11 cellular contexts compared by ENCODE assay signal in genomic region chr1:223504741-223505140, GRCh38.
DNase-seq lines count a peak whose midpoint lies in the region; ATAC-seq and TF ChIP-seq lines count a peak whose summit lies in the region.
"Had no signal": no experiment of that assay in that cellular context is flagged by ENCODE, and none has a peak within 500 bp of the region (broad histone marks: within the 10 kb centered on the region; RNA-seq: fewer than 3 reads in every experiment).

No MANE protein-coding gene starts in this region.

- no peak overlapping the region for H3K27ac Mint-ChIP-seq in activated CD4-positive, alpha-beta T cell treated with anti-CD3 and anti-CD28 coated beads, Interleukin-2, amount 10 ng/mL, durations not matched to agents 24 days and 14 days
- H3K27ac Mint-ChIP-seq: activated naive CD8-positive, alpha-beta T cell treated with anti-CD3 and anti-CD28 coated beads for 36 hours had no signal

- H3K36me3 Mint-ChIP-seq in activated CD4-positive, alpha-beta T cell treated with anti-CD3 and anti-CD28 coated beads, Interleukin-2, amount 10 ng/mL, durations not matched to agents 24 days and 14 days (ENCODE audit: low read depth) = no peaks in the 10 kb centered on the region
- H3K36me3 Mint-ChIP-seq: activated naive CD8-positive, alpha-beta T cell treated with anti-CD3 and anti-CD28 coated beads for 36 hours had no signal

- no peak for TF ChIP-seq CTCF in astrocyte of the spinal cord (IDR thresholded peaks at IDR 0.05; ENCODE audit: low read depth, low read length)

- ATAC-seq in GM21381 (IDR thresholded peaks at IDR 0.05; ENCODE audit: unreplicated experiment) (no peak), GM21619 (IDR thresholded peaks at IDR 0.05; ENCODE audit: unreplicated experiment) (no peak)
- ATAC-seq: activated CD4-positive, CD25-positive, alpha-beta regulatory T cell treated with anti-CD3 and anti-CD28 coated beads, Interleukin-2, amount 50 U/mL, for 24 hours had no signal

- intact Hi-C loops in activated CD4-positive, alpha-beta T cell treated with anti-CD3 and anti-CD28 coated beads, Interleukin-2, amount 10 ng/mL, durations not matched to agents 24 days and 14 days (cut with micrococcal nuclease) = no loop called here

- H3K27me3 Mint-ChIP-seq in activated CD4-positive, alpha-beta T cell treated with anti-CD3 and anti-CD28 coated beads, Interleukin-2, amount 10 ng/mL, durations not matched to agents 24 days and 14 days = no peaks in the 10 kb centered on the region
- H3K27me3 Mint-ChIP-seq: activated naive CD8-positive, alpha-beta T cell treated with anti-CD3 and anti-CD28 coated beads for 36 hours had no signal

- peak; percentile 62 for DNase-seq in Ammon's horn (ENCODE audit: low spot score)
- DNase-seq in NCI-H1092 (lab: John Stamatoyannopoulos, UW) = peak; percentile 78
- peak; percentile 88 for DNase-seq in astrocyte of the spinal cord (ENCODE audit: low read depth, low spot score)
- peak; percentile 78 for DNase-seq in left kidney (ENCODE audit: low read depth, low spot score)
- no peak for DNase-seq in KG1 (lab: John Stamatoyannopoulos, UW)
- no peak for DNase-seq in activated CD4-positive, alpha-beta T cell treated with anti-CD3 and anti-CD28 coated beads, Interleukin-2, amount 10 ng/mL, durations not matched to agents 24 days and 14 days
- DNase-seq: activated naive CD8-positive, alpha-beta T cell treated with anti-CD3 and anti-CD28 coated beads for 36 hours; KBM-7 had no signal

- peaks cover 4% of the 10 kb centered on the region for H3K4me1 Mint-ChIP-seq in activated CD4-positive, alpha-beta T cell treated with anti-CD3 and anti-CD28 coated beads, Interleukin-2, amount 10 ng/mL, durations not matched to agents 24 days and 14 days

- in situ Hi-C loops in astrocyte of the spinal cord (cut with HindIII; ENCODE audit: low sequenced_read_pairs) = no loop called here

- no peak overlapping the region for H3K4me3 Mint-ChIP-seq in activated CD4-positive, alpha-beta T cell treated with anti-CD3 and anti-CD28 coated beads, Interleukin-2, amount 10 ng/mL, durations not matched to agents 24 days and 14 days
- H3K4me3 Mint-ChIP-seq: activated naive CD8-positive, alpha-beta T cell treated with anti-CD3 and anti-CD28 coated beads for 36 hours had no signal

- H3K9me3 Mint-ChIP-seq in activated CD4-positive, alpha-beta T cell treated with anti-CD3 and anti-CD28 coated beads, Interleukin-2, amount 10 ng/mL, durations not matched to agents 24 days and 14 days = no peaks in the 10 kb centered on the region
- H3K9me3 Mint-ChIP-seq: activated naive CD8-positive, alpha-beta T cell treated with anti-CD3 and anti-CD28 coated beads for 36 hours had no signal

- H3K4me3 ChIP-seq in astrocyte of the spinal cord (ENCODE audit: low read depth, low read length) = no peak overlapping the region

Comparison
In these comparisons a context has a peak if more than half of its experiments do, and no peak if none do; other contexts are left out.
1. DNase-seq: peak in Ammon's horn (single experiment), NCI-H1092 (single experiment), astrocyte of the spinal cord (single experiment) and left kidney (single experiment); none in KG1 (single experiment) and activated CD4-positive, alpha-beta T cell treated with anti-CD3 and anti-CD28 coated beads, Interleukin-2, amount 10 ng/mL, durations not matched to agents 24 days and 14 days (single experiment).